14 cellular contexts compared by ENCODE assay signal in the genomic region with DNA sequence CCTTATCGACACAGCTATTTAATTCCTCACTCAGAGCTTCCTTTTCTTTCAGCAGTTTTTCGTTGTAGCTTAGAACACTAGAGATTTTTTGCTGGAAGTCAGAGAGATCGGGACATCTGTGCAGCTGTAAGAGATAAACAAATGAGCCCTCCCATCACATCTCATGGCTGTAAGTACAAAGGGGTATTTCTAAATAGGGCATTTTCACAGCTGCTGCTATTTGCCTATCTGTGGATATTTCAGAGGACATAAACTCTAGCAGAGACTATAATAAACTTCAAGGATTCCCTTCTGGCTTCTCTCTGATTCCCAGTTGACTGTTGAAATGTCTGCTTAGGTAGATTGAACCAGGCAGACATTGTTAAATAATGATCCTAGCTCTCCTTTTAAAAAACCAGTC.
"Had no signal": no experiment of that assay in that cellular context is flagged by ENCODE, and none has a peak within 500 bp of the region (broad histone marks: within the 10 kb centered on the region; RNA-seq: fewer than 3 reads in every experiment).

No MANE protein-coding gene starts in this region.

- DNase-seq: activated CD4-positive, alpha-beta T cell treated with anti-CD3 and anti-CD28 coated beads, Interleukin-2, amount 10 ng/mL, durations not matched to agents 24 days and 14 days; activated CD4-positive, CD25-positive, alpha-beta regulatory T cell; activated CD8-positive, alpha-beta memory T cell treated with anti-CD3 and anti-CD28 coated beads, Interleukin-2, amount 50 U/mL, for 48 hours; activated CD8-positive, alpha-beta T cell treated with anti-CD3 and anti-CD28 coated beads, Interleukin-2, amount 10 ng/mL, durations not matched to agents 7 days and 5 days; activated naive CD4-positive, alpha-beta T cell; kidney glomerular epithelial cell; pancreas; SIG-M5; upper lobe of left lung had no signal

- ATAC-seq: activated CD8-positive, alpha-beta T cell treated with anti-CD3 and anti-CD28 coated beads, Interleukin-2, amount 10 ng/mL, durations not matched to agents 7 days and 5 days; esophagus mucosa; pancreas; stimulated activated memory B cell treated with anti-CD40 and anti-IgM and Interleukin-4, amounts not matched to agents 10 μg/mL and 1 μg/mL and 100 μg/mL, for 72 hours had no signal

- H3K4me3 ChIP-seq: pancreas, suprapubic skin, upper lobe of left lung had no signal

- H3K27me3 ChIP-seq: pancreas, suprapubic skin, upper lobe of left lung had no signal

- H3K9me3 Mint-ChIP-seq: activated CD4-positive, alpha-beta T cell treated with anti-CD3 and anti-CD28 coated beads, Interleukin-2, amount 10 ng/mL, durations not matched to agents 24 days and 14 days; activated T-helper 1 cell treated with anti-CD3 and anti-CD28 coated beads, Interleukin-12 subunit alpha, Interleukin-12 subunit beta, Interleukin-2, Interleukin-4 antibody, amounts not matched to agents 30 ng/mL and 10 ng/mL and 1 ng/mL, durations not matched to agents 14 hours and 24 hours and 36 hours; stimulated activated memory B cell treated with anti-CD40 and anti-IgM and Interleukin-4, amounts not matched to agents 10 μg/mL and 1 μg/mL and 100 μg/mL, for 72 hours had no signal

- H3K27ac Mint-ChIP-seq: activated CD4-positive, alpha-beta T cell treated with anti-CD3 and anti-CD28 coated beads, Interleukin-2, amount 10 ng/mL, durations not matched to agents 24 days and 14 days; activated CD8-positive, alpha-beta T cell treated with anti-CD3 and anti-CD28 coated beads, Interleukin-2, amount 10 ng/mL, durations not matched to agents 7 days and 5 days; activated T-helper 1 cell treated with anti-CD3 and anti-CD28 coated beads, Interleukin-12 subunit alpha, Interleukin-12 subunit beta, Interleukin-2, Interleukin-4 antibody, amounts not matched to agents 30 ng/mL and 10 ng/mL and 1 ng/mL, durations not matched to agents 14 hours and 24 hours and 36 hours had no signal

- H3K27me3 Mint-ChIP-seq: activated CD4-positive, alpha-beta T cell treated with anti-CD3 and anti-CD28 coated beads, Interleukin-2, amount 10 ng/mL, durations not matched to agents 24 days and 14 days; stimulated activated memory B cell treated with anti-CD40 and anti-IgM and Interleukin-4, amounts not matched to agents 10 μg/mL and 1 μg/mL and 100 μg/mL, for 72 hours had no signal

- H3K4me1 Mint-ChIP-seq: neural crest cell; stimulated activated memory B cell treated with anti-CD40 and anti-IgM and Interleukin-4, amounts not matched to agents 10 μg/mL and 1 μg/mL and 100 μg/mL, for 72 hours had no signal

- H3K36me3 ChIP-seq: pancreas had no signal

- H3K4me3 Mint-ChIP-seq: activated CD4-positive, alpha-beta T cell treated with anti-CD3 and anti-CD28 coated beads, Interleukin-2, amount 10 ng/mL, durations not matched to agents 24 days and 14 days; activated CD8-positive, alpha-beta T cell treated with anti-CD3 and anti-CD28 coated beads, Interleukin-2, amount 10 ng/mL, durations not matched to agents 7 days and 5 days; activated T-helper 1 cell treated with anti-CD3 and anti-CD28 coated beads, Interleukin-12 subunit alpha, Interleukin-12 subunit beta, Interleukin-2, Interleukin-4 antibody, amounts not matched to agents 30 ng/mL and 10 ng/mL and 1 ng/mL, durations not matched to agents 14 hours and 24 hours and 36 hours; neural crest cell; stimulated activated memory B cell treated with anti-CD40 and anti-IgM and Interleukin-4, amounts not matched to agents 10 μg/mL and 1 μg/mL and 100 μg/mL, for 72 hours had no signal

- H3K27ac ChIP-seq: pancreas, suprapubic skin, upper lobe of left lung had no signal

- H3K9me3 ChIP-seq: pancreas, suprapubic skin, upper lobe of left lung had no signal
